In genomic region chr22:19307872-19308271, GRCh38 we compare ENCODE assay signal across 11 cellular contexts.
"Had no signal": no experiment of that assay in that cellular context is flagged by ENCODE, and none has a peak within 500 bp of the region (broad histone marks: within the 10 kb centered on the region; RNA-seq: fewer than 3 reads in every experiment).

No MANE protein-coding gene starts in this region.

- H3K9ac ChIP-seq: GM23248 had no signal

- ATAC-seq: GM23338, HCT116 had no signal

- H3K4me3 ChIP-seq: GM23248, GM23338, HAP-1 had no signal

- H3K4me1 ChIP-seq: HAP-1 had no signal

- H3K36me3 ChIP-seq: HAP-1 had no signal

- H3K9me3 ChIP-seq: HAP-1 had no signal

- H3K27ac ChIP-seq: GM23248 had no signal

- DNase-seq: GM23248, GOT3, H7, H9, HCEC 1CT, HFFc6 had no signal

- FAIRE-seq: H1, H54 had no signal

- H3K4me2 ChIP-seq: GM23338 had no signal

- H2AFZ ChIP-seq: GM23248, GM23338 had no signal
